24 cellular contexts compared by ENCODE assay signal in the genomic region with DNA sequence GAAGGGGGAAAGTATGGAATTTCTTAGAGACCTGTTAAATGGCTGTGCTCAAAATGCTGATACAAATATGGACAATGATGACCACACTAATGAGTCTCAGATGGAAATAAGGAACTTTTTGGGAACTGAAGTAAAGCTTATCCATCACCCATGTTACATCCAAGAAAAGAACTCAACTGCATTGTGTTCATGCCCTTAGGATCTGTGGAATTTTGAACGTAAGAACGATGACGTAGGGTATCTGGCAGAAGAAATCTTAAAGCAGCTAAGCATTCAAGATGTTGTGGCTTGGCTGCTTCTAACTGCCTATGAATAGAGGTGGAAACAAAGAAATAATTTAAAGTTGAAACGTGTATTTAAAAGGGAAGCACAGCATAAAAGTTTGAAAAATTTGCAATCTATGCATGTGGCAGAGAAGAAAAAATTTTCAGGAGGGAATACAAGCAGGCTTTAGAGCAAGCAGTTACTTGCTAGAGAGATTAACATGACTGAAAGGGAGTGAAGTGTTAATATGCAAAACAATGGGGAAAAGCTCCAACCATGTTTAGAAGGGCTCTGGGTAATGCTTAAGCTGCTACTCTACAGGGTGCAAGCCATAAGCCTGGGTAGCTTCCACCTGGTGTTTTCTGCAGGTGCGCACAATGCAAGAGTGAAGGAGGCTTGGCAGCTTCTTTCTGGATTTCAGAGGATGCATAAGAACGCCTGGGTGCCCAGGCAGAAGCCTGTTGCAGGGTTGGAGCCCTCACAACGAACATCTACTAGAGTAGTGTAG.
A peak's percentile ranks its signal among the peaks of the same experiment; 100 is the strongest.
DNase-seq lines count a peak whose midpoint lies in the region; ATAC-seq, FAIRE-seq and TF ChIP-seq lines count a peak whose summit lies in the region.
"Had no signal": no experiment of that assay in that cellular context is flagged by ENCODE, and none has a peak within 500 bp of the region (broad histone marks: within the 10 kb centered on the region; RNA-seq: fewer than 3 reads in every experiment).

No MANE protein-coding gene starts in this region.

- H3K4me1 ChIP-seq in GM23338 (ENCODE audit: insufficient read depth) (no peaks in the 10 kb centered on the region), H1 (replicated peaks in 1 of 4; ENCODE audit: control insufficient read depth in 3 of 4, insufficient read depth in 4 of 4, low read length in 3 of 4) (no peaks in the 10 kb centered on the region; a peak in 1 of 7 replicates)
- H3K4me1 ChIP-seq: BLaER1 treated with 17β-estradiol and CSF1 and Interleukin-3, amounts not matched to agents 10 nM and 100 nM had no signal

- no peak overlapping the region for H3K9ac ChIP-seq in H1 (replicated peaks in 1 of 4; ENCODE audit: extremely low read depth in 1 of 4, low read depth in 3 of 4, low read length in 3 of 4)
- H3K9ac ChIP-seq: BLaER1 treated with 17β-estradiol and CSF1 and Interleukin-3, amounts not matched to agents 10 nM and 100 nM; KMS-11 had no signal

- H3K9me3 ChIP-seq in H1 (ENCODE audit: insufficient read depth in 2 of 2, low read depth in 1 of 2, low read length in 1 of 2), result peaks cover 22 to 24% of the 10 kb centered on the region in 2 experiments

- H3K56ac ChIP-seq in H1 (replicated peaks; ENCODE audit: insufficient read length, low read depth, low read length), result no peak overlapping the region

- no peak overlapping the region for H2AK5ac ChIP-seq in H1 (ENCODE audit: low read depth, low read length)

- peaks cover 33% of the 10 kb centered on the region for H3K36me3 Mint-ChIP-seq in GM23338 (ENCODE audit: low read depth)
- H3K36me3 Mint-ChIP-seq: IgD-negative memory B cell had no signal

- H3K79me1 ChIP-seq in H1 (ENCODE audit: low read depth, low read length), result no peaks in the 10 kb centered on the region

- no peaks in the 10 kb centered on the region for H3K27me3 ChIP-seq in GM23338 (ENCODE audit: insufficient read depth)
- H3K27me3 ChIP-seq in H1 (replicated peaks in 1 of 4; ENCODE audit: control insufficient read depth in 3 of 4, extremely low read depth in 1 of 4, insufficient read depth in 3 of 4, low read length in 3 of 4), result no peaks in the 10 kb centered on the region
- H3K27me3 ChIP-seq: BLaER1 treated with 17β-estradiol and CSF1 and Interleukin-3, amounts not matched to agents 10 nM and 100 nM had no signal

- TF ChIP-seq POLR2A in H1 (IDR thresholded peaks at IDR 0.05; ENCODE audit: control extremely low read depth in 1 of 2, low read depth in 2 of 2, low read length in 2 of 2), result no peak

- no peak overlapping the region for H2BK15ac ChIP-seq in H1 (ENCODE audit: low read length)

- peaks cover 3% of the 10 kb centered on the region for H3K27me3 Mint-ChIP-seq in GM23338 (ENCODE audit: insufficient read depth, low read depth, poor library complexity)
- H3K27me3 Mint-ChIP-seq: CD4-positive, alpha-beta T cell; IgD-negative memory B cell had no signal

- no peak overlapping the region for H2BK120ac ChIP-seq in H1 (replicated peaks; ENCODE audit: low read depth, low read length)

- no peak overlapping the region for H2BK12ac ChIP-seq in H1 (ENCODE audit: low read depth, low read length)

- H3F3A ChIP-seq in GM23338 (replicated peaks; ENCODE audit: low read depth), result no peaks in the 10 kb centered on the region

- H3K18ac ChIP-seq in H1 (ENCODE audit: extremely low read depth, low read length), result no peak overlapping the region

- no peaks in the 10 kb centered on the region for H3K79me2 ChIP-seq in GM23338 (replicated peaks; ENCODE audit: insufficient read depth)
- H3K79me2 ChIP-seq in H1 (ENCODE audit: control insufficient read depth in 1 of 2, insufficient read depth in 2 of 2, low read length in 2 of 2), result no peaks in the 10 kb centered on the region

- no peak overlapping the region; the same call in 1 of the 2 replicates for H3K27ac Mint-ChIP-seq in GM23338
- H3K27ac Mint-ChIP-seq: CD4-positive, alpha-beta T cell had no signal

- 81% methylated on average over 7 of the region's 7 CpGs; no CpG with 5 or more reads in 1 of the 2 experiments for WGBS in H1 (ENCODE audit: extremely low coverage in 1 of 2, insufficient coverage in 1 of 2, insufficient read length in 1 of 2, insufficient replicate concordance in 2 of 2, low coverage in 1 of 2, low lambda C conversion rate in 2 of 2, missing lambda C conversion rate in 1 of 2), 2 experiments

- H4K20me1 ChIP-seq in GM23338 (replicated peaks; ENCODE audit: insufficient read depth) (no peaks in the 10 kb centered on the region), H1 (replicated peaks in 1 of 2; ENCODE audit: control insufficient read depth in 1 of 2, insufficient read depth in 2 of 2, low read length in 2 of 2) (no peaks in the 10 kb centered on the region)
- H4K20me1 ChIP-seq: BLaER1 treated with 17β-estradiol and CSF1 and Interleukin-3, amounts not matched to agents 10 nM and 100 nM had no signal

- TF ChIP-seq RAD21 in H1 (IDR thresholded peaks at IDR 0.05 in 1 of 2, conservative IDR thresholded peaks at IDR 0.05 in 1 of 2; ENCODE audit: low read depth in 2 of 2, low read length in 2 of 2), result no peak

- H3K4me3 ChIP-seq in GM23338 (no peak overlapping the region), H1 (ENCODE audit: extremely low read depth in 1 of 4, insufficient read depth in 2 of 4, low read depth in 3 of 4, low read length in 4 of 4) (no peak overlapping the region; a peak in 1 of 8 replicates), fibroblast of the aortic adventitia (ENCODE audit: low read depth, low read length) (no peak overlapping the region)
- H3K4me3 ChIP-seq: BLaER1 treated with 17β-estradiol and CSF1 and Interleukin-3, amounts not matched to agents 10 nM and 100 nM had no signal

- H3K36me3 ChIP-seq in GM23338 (ENCODE audit: insufficient read depth) (no peaks in the 10 kb centered on the region), H1 (ENCODE audit: control insufficient read depth in 2 of 4, insufficient read depth in 4 of 4, low read length in 3 of 4) (peaks cover 0 to 6% (median 0%) of the 10 kb centered on the region in 4 experiments; a peak in 2 of 8 replicates)
- H3K36me3 ChIP-seq: BLaER1 treated with 17β-estradiol and CSF1 and Interleukin-3, amounts not matched to agents 10 nM and 100 nM had no signal

- no peak overlapping the region for H3K14ac ChIP-seq in H1 (ENCODE audit: insufficient read length)

- peaks cover 8% of the 10 kb centered on the region; the same call in 2 of the 3 replicates for H3K4me1 Mint-ChIP-seq in GM23338
- H3K4me1 Mint-ChIP-seq: IgD-negative memory B cell had no signal

- H3K27ac ChIP-seq in GM23338 (ENCODE audit: low read depth) (no peak overlapping the region), H1 (ENCODE audit: low read depth, low read length) (no peak overlapping the region)
- H3K27ac ChIP-seq: BLaER1 treated with 17β-estradiol and CSF1 and Interleukin-3, amounts not matched to agents 10 nM and 100 nM; KMS-11; RWPE1 had no signal

- 0 out of 2 replicates have a peak, but pooled peaks cover 4% of the 10 kb centered on the region for H3K9me2 ChIP-seq in GM23338 (ENCODE audit: insufficient read depth)

- TF ChIP-seq CTCF in GM23338 (conservative IDR thresholded peaks at IDR 0.05; ENCODE audit: low read depth in 2 of 2) (no peak), H1 (IDR thresholded peaks at IDR 0.05; ENCODE audit: control extremely low read depth in 1 of 3, insufficient read depth in 1 of 3, low read depth in 1 of 3, low read length in 3 of 3) (no peak), fibroblast of the aortic adventitia (IDR thresholded peaks at IDR 0.05; ENCODE audit: insufficient read depth, low read length) (no peak)

- H3K4ac ChIP-seq in H1 (replicated peaks; ENCODE audit: insufficient read length, low read depth, low read length), result no peak overlapping the region

- H2BK20ac ChIP-seq in H1 (ENCODE audit: low read length), result no peak overlapping the region

- H4K5ac ChIP-seq in H1 (ENCODE audit: insufficient read length, low read depth, low read length), result no peak overlapping the region

- ATAC-seq in GM23338 (no peak), HG02588 (IDR thresholded peaks at IDR 0.05; ENCODE audit: unreplicated experiment) (no peak)
- ATAC-seq: HCT116, Panc1 had no signal

- TF ChIP-seq EP300 in H1 (IDR thresholded peaks at IDR 0.05; ENCODE audit: borderline replicate concordance in 1 of 2, low read depth in 2 of 2, low read length in 2 of 2), result no peak

- no peak overlapping the region for H4K91ac ChIP-seq in H1 (replicated peaks; ENCODE audit: insufficient read length, low read length)

- no peaks in the 10 kb centered on the region for H3K23me2 ChIP-seq in H1 (ENCODE audit: low read depth, low read length)

- peaks cover 36% of the 10 kb centered on the region for H3K9me3 Mint-ChIP-seq in GM23338
- H3K9me3 Mint-ChIP-seq: CD4-positive, alpha-beta T cell had no signal

- no peak overlapping the region for H3K23ac ChIP-seq in H1 (ENCODE audit: insufficient read length)

- CTCF ChIA-PET in H1 (lab: Charles Lee; ENCODE audit: partially characterized antibody), result interaction anchor here (0.9 to 1.0 kb wide), 2 partner anchors 11 to 57 kb away, joined by 3 read pairs; no protein-coding TSS in a partner anchor

- FAIRE-seq in H1 (lab: Jason Lieb, UNC) (no peak), urothelium cell line (lab: Jason Lieb, UNC) (peak; percentile 74)
- FAIRE-seq: A204.1 had no signal

- POLR2A ChIA-PET in H1 (lab: Charles Lee; ENCODE audit: partially characterized antibody), result interaction anchor here (1.2 kb wide), 1 partner anchor 13 kb away, joined by 3 read pairs; no protein-coding TSS in a partner anchor

- no peak overlapping the region for H3K4me3 Mint-ChIP-seq in GM23338
- H3K4me3 Mint-ChIP-seq: CD4-positive, alpha-beta T cell; IgD-negative memory B cell had no signal

- H2AFZ ChIP-seq in GM23338 (no peak overlapping the region), H1 (ENCODE audit: low read length) (no peak overlapping the region)

- H2BK5ac ChIP-seq in H1 (ENCODE audit: low read depth, low read length), result no peak overlapping the region

- DNase-seq in GM23338 (ENCODE audit: low spot score) (peak; percentile 10), H1 (ENCODE audit: low read depth in 1 of 2, low spot score in 2 of 2) (no peak), fibroblast of the aortic adventitia (ENCODE audit: low read depth) (peak; percentile 3), urothelium cell line (ENCODE audit: low spot score) (no peak), D341Med (ENCODE audit: low spot score) (no peak)
- DNase-seq in activated naive CD4-positive, alpha-beta T cell treated with Interleukin-2 at 50 U/mL for 16 hours, result no peak
- DNase-seq: AML-193; CD4-positive, alpha-beta T cell; GOT3; MM.1S; NCI-H1417; NCI-H1694; NCI-H2029 treated with DMSO at 0.1 percent for 48 hours; NCI-H446 treated with DMSO at 0.1 percent for 48 hours; NCI-H526; SHP77 had no signal

- no peak overlapping the region for H3K4me2 ChIP-seq in GM23338
- no peak overlapping the region for H3K4me2 ChIP-seq in H1 (ENCODE audit: insufficient read depth in 1 of 2, low read depth in 2 of 2, low read length in 2 of 2)
- H3K4me2 ChIP-seq: BLaER1 treated with 17β-estradiol and CSF1 and Interleukin-3, amounts not matched to agents 10 nM and 100 nM; KMS-11 had no signal

- no peak overlapping the region for H4K8ac ChIP-seq in H1 (ENCODE audit: extremely low read depth, insufficient read depth, low read length)

TF ChIP-seq in GM23338, 12 proteins besides CTCF, POLR2A, EP300 and RAD21 (continues in another document):
- TF ChIP-seq ZNF114 (CRISPR knock-in tag; IDR thresholded peaks at IDR 0.05) (no peak), EZH2phosphoT487 (IDR thresholded peaks at IDR 0.05; ENCODE audit: unreplicated experiment) (no peak)

TF ChIP-seq in H1, 55 proteins besides CTCF, POLR2A, EP300 and RAD21 (continues in another document):
- no peak for TF ChIP-seq GTF2F1 (IDR thresholded peaks at IDR 0.05; ENCODE audit: borderline replicate concordance, low read depth, low read length)

Comparison
In these comparisons a context has a peak if more than half of its experiments do, and no peak if none do; other contexts are left out.
1. DNase-seq: peak in GM23338 (single experiment) and fibroblast of the aortic adventitia (single experiment); none in H1 (0 of 2), urothelium cell line (single experiment), D341Med (single experiment) and activated naive CD4-positive, alpha-beta T cell treated with Interleukin-2 at 50 U/mL for 16 hours (single experiment).